Comparison of ENCODE assay signal across 8 cellular contexts in the genomic region with DNA sequence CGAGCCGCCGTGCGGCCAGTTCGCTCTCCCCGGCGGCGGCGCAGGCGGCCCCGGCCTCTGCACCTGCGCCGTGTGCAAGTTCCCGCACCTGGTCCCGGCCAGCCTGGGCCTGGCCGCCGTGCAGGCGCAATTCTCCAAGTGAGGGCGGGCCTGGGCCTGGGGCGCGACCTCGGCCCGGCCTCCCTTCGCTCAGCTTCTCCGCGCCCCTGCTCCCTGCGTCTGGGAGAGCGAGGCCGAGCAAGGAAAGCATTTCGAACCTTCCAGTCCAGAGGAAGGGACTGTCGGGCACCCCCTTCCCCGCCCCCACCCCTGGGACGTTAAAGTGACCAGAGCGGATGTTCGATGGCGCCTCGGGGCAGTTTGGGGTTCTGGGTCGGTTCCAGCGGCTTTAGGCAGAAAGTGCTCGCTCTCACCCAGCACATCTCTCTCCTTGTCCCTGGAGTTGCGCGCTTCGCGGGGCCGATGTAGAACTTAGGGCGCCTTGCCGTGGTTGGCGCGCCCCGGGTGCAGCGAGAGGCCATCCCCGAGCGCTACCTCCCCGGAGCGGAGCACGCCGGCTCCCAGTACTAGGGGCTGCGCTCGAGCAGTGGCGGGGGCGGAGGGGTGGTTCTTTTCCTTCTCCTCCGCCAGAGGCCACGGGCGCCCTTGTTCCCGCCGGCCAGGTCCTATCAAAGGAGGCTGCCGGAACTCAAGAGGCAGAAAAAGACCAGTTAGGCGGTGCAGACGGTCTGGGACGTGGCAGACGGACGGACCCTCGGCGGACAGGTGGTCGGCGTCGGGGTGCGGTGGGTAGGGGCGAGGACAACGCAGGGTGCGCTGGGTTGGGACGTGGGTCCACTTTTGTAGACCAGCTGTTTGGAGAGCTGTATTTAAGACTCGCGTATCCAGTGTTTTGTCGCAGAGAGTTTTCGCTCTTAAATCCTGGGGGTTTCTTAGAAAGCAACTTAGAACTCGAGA. TPM values are rescaled to one million over a fixed set of nuclear protein-coding genes. Genes with fewer than 3 reads are reported as not detected.
A peak's percentile ranks its signal among the peaks of the same experiment; 100 is the strongest.
DNase-seq lines count a peak whose midpoint lies in the region; ATAC-seq and TF ChIP-seq lines count a peak whose summit lies in the region.

No MANE protein-coding gene starts in this region.

- ATAC-seq in HG03025 (IDR thresholded peaks at IDR 0.05; ENCODE audit: low FRiP score, unreplicated experiment) = no peak
- no peak for ATAC-seq in GM18519 (IDR thresholded peaks at IDR 0.05; ENCODE audit: low FRiP score, unreplicated experiment)

- H3K9me3 ChIP-seq in CD8-positive, alpha-beta memory T cell (ENCODE audit: low read length) = no peaks in the 10 kb centered on the region
- H3K9me3 ChIP-seq in HUES48 (ENCODE audit: control insufficient read depth, insufficient read depth, low read length) (peaks cover 3% of the 10 kb centered on the region), ascending aorta (no peaks in the 10 kb centered on the region)

- H3K36me3 Mint-ChIP-seq in CD8-positive, alpha-beta memory T cell = no peaks in the 10 kb centered on the region

- H3K27me3 Mint-ChIP-seq in CD8-positive, alpha-beta memory T cell = peaks cover 60 to 74% of the 10 kb centered on the region in 2 donors

- no peak overlapping the region for H3K27ac ChIP-seq in CD8-positive, alpha-beta memory T cell (ENCODE audit: low read depth, low read length)
- H3K27ac ChIP-seq in HUES48 (ENCODE audit: low read depth, low read length) = no peak overlapping the region
- H3K27ac ChIP-seq in ascending aorta = no peak overlapping the region
- H3K27ac ChIP-seq in layer of hippocampus (ENCODE audit: low read depth, low read length) = peak overlapping the region; percentile 64
- H3K27ac ChIP-seq in substantia nigra (ENCODE audit: low read depth, low read length, poor library complexity, severe bottlenecking) = peak overlapping the region; percentile 91

- peak overlapping the region; percentile 59 for H3K4me3 ChIP-seq in CD8-positive, alpha-beta memory T cell (ENCODE audit: low read length)
- H3K4me3 ChIP-seq in HUES48 (ENCODE audit: low read depth, low read length) (peak overlapping the region; percentile 53; the same call in 1 of the 2 replicates), ascending aorta (peak overlapping the region; percentile 50 to 58)

- intact Hi-C loops in ascending aorta (cut with DNase I) = no loop called here

- peak overlapping the region; percentile 69 to 90 (median 74) for H3K4me3 Mint-ChIP-seq in CD8-positive, alpha-beta memory T cell

- peak overlapping the region in 1 of 8 donors; percentile 7 for H3K27ac Mint-ChIP-seq in CD8-positive, alpha-beta memory T cell

- H3K9ac ChIP-seq in HUES48 (ENCODE audit: low read depth, low read length) = no peak overlapping the region

- no peak for DNase-seq in CD8-positive, alpha-beta memory T cell
- DNase-seq in ascending aorta (ENCODE audit: low spot score in 2 of 2) (no peak), substantia nigra (lab: John Stamatoyannopoulos, UW) (peak in 19 of 49 donors; percentile 12 to 71 (median 35)), HK-2 (ENCODE audit: unreplicated experiment) (no peak)

- peaks cover 41% of the 10 kb centered on the region for H3K27me3 ChIP-seq in CD8-positive, alpha-beta memory T cell (ENCODE audit: insufficient read depth, low read length, poor library complexity, severe bottlenecking)
- H3K27me3 ChIP-seq in HUES48 (ENCODE audit: control insufficient read depth, insufficient read depth, low read length) (peaks cover 99% of the 10 kb centered on the region), ascending aorta (peaks cover 10% of the 10 kb centered on the region), layer of hippocampus (ENCODE audit: control insufficient read depth, insufficient read depth, low read length) (peaks cover 8% of the 10 kb centered on the region)

- H3K4me1 Mint-ChIP-seq in CD8-positive, alpha-beta memory T cell = peaks cover 9 to 26% (median 26%) of the 10 kb centered on the region in 3 donors

- POLR2A ChIA-PET in CD8-positive, alpha-beta memory T cell (lab: Charles Lee) = no interaction called here

- H3K4me1 ChIP-seq in CD8-positive, alpha-beta memory T cell (ENCODE audit: insufficient read depth, low read length) = peaks cover 6% of the 10 kb centered on the region
- H3K4me1 ChIP-seq in HUES48 (ENCODE audit: control insufficient read depth, insufficient read depth, low read length) (peaks cover 41% of the 10 kb centered on the region), ascending aorta (peaks cover 0 to 8% of the 10 kb centered on the region in 2 donors)

- TF ChIP-seq CTCF in ascending aorta (IDR thresholded peaks at IDR 0.05) = no peak

- no peaks in the 10 kb centered on the region for H3K36me3 ChIP-seq in CD8-positive, alpha-beta memory T cell (ENCODE audit: insufficient read depth, low read length)
- H3K36me3 ChIP-seq in HUES48 (ENCODE audit: control insufficient read depth, insufficient read depth, low read length) (no peaks in the 10 kb centered on the region), ascending aorta (no peaks in the 10 kb centered on the region)

- peaks cover 0 to 3% (median 0%) of the 10 kb centered on the region in 5 donors for H3K9me3 Mint-ChIP-seq in CD8-positive, alpha-beta memory T cell

- CTCF ChIA-PET in CD8-positive, alpha-beta memory T cell (lab: Charles Lee) = no interaction called here

RNA-seq across cellular contexts. Expression of a gene that starts 1.3 kb away (rescaled TPM):
- not detected for total RNA-seq in CD8-positive, alpha-beta memory T cell
- polyA plus RNA-seq in CD8-positive, alpha-beta memory T cell = not detected
- not detected for total RNA-seq in ascending aorta

RNA-seq across cellular contexts. Expression of a gene that starts 45.5 kb away (rescaled TPM):
- not detected for total RNA-seq in CD8-positive, alpha-beta memory T cell
- not detected for polyA plus RNA-seq in CD8-positive, alpha-beta memory T cell
- not detected for total RNA-seq in ascending aorta

Comparison
In these comparisons a context has a peak if more than half of its experiments do, and no peak if none do; other contexts are left out.
1. H3K27ac ChIP-seq: peak in layer of hippocampus (single experiment) and substantia nigra (single experiment); none in CD8-positive, alpha-beta memory T cell (single experiment), HUES48 (single experiment) and ascending aorta (0 of 2).
2. Peak in every context shown above with its lines, with median percentiles within 50 percentile points of each other: H3K4me3 ChIP-seq.